In the genomic region with DNA sequence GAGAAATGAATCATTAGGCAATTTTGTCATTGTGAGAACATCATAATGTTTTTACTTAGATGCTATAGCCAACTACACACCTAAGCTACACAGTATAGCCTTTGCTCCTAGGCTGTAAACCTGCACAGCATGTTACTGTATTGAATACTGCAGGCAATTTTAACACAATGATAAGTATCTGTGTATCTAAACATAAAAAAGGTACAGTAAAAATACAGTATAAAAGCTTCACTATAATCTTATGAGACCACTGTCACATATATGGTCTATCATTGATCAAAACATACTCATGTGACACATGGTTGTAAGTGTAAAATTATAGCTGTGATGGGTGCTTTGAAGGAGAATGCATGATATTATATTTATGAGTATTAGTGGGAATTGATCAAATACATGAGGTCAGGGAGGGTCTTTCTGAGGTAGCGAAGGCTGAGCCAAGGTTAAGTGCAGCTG, we compare ENCODE assay signal across 16 cellular contexts. TPM values are rescaled to one million over a fixed set of nuclear protein-coding genes. Genes with fewer than 3 reads are reported as not detected.
"Had no signal": no experiment of that assay in that cellular context is flagged by ENCODE, and none has a peak within 500 bp of the region (broad histone marks: within the 10 kb centered on the region; RNA-seq: fewer than 3 reads in every experiment).

No MANE protein-coding gene starts in this region.

- H3K4me1 Mint-ChIP-seq: activated CD8-positive, alpha-beta memory T cell treated with anti-CD3 and anti-CD28 coated beads, Interleukin-2, amount 10 ng/mL, durations not matched to agents 7 days and 5 days; activated naive CD8-positive, alpha-beta T cell treated with anti-CD3 and anti-CD28 coated beads for 36 hours; neural crest cell had no signal

- ATAC-seq: activated CD8-positive, alpha-beta memory T cell treated with anti-CD3 and anti-CD28 coated beads, Interleukin-2, amount 10 ng/mL, durations not matched to agents 7 days and 5 days; foreskin keratinocyte; left cardiac atrium had no signal

- H3K27me3 Mint-ChIP-seq: activated naive CD8-positive, alpha-beta T cell treated with anti-CD3 and anti-CD28 coated beads for 36 hours; activated T-cell treated with anti-CD3 and anti-CD28 coated beads, Interleukin-2, amount 50 U/mL, for 24 hours had no signal

- H3K9me3 Mint-ChIP-seq: activated naive CD8-positive, alpha-beta T cell treated with anti-CD3 and anti-CD28 coated beads for 36 hours; activated T-cell treated with anti-CD3 and anti-CD28 coated beads, Interleukin-2, amount 50 U/mL, for 24 hours; neural crest cell had no signal

- H3K4me3 Mint-ChIP-seq: activated CD8-positive, alpha-beta memory T cell treated with anti-CD3 and anti-CD28 coated beads, Interleukin-2, amount 10 ng/mL, durations not matched to agents 7 days and 5 days; activated naive CD8-positive, alpha-beta T cell treated with anti-CD3 and anti-CD28 coated beads for 36 hours; activated T-cell treated with anti-CD3 and anti-CD28 coated beads, Interleukin-2, amount 50 U/mL, for 24 hours; neural crest cell had no signal

- H3K4me3 ChIP-seq: spleen had no signal

- H3K36me3 ChIP-seq: spleen had no signal

- H3K27me3 ChIP-seq: foreskin keratinocyte, spleen had no signal

- H3K4me1 ChIP-seq: foreskin keratinocyte, spleen had no signal

- DNase-seq: activated CD4-positive, alpha-beta T cell treated with anti-CD3 and anti-CD28 coated beads for 1 hour; activated CD4-positive, alpha-beta T cell treated with anti-CD3 and anti-CD28 coated beads, Interleukin-2, amount 50 U/mL, for 48 hours; activated CD8-positive, alpha-beta memory T cell treated with anti-CD3 and anti-CD28 coated beads, Interleukin-2, amount 10 ng/mL, durations not matched to agents 7 days and 5 days; activated gamma-delta T cell treated with Interleukin-2 at 50 U/mL for 16 hours; activated naive CD8-positive, alpha-beta T cell treated with anti-CD3 and anti-CD28 coated beads for 36 hours; activated T-cell treated with anti-CD3 and anti-CD28 coated beads, Interleukin-2, amount 50 U/mL, for 24 hours; left cardiac atrium; mesendoderm; spleen; stimulated activated CD4-positive, alpha-beta T cell treated with anti-CD3 and anti-CD28 coated beads, Interleukin-1b, Interleukin-23, amount 100 ng/mL, for 48 hours; stimulated activated naive CD4-positive, alpha-beta T cell; substantia nigra; SW 1271; trophoblast cell had no signal

- H3K9me3 ChIP-seq: spleen had no signal

- H3K36me3 Mint-ChIP-seq: activated CD8-positive, alpha-beta memory T cell treated with anti-CD3 and anti-CD28 coated beads, Interleukin-2, amount 10 ng/mL, durations not matched to agents 7 days and 5 days; activated naive CD8-positive, alpha-beta T cell treated with anti-CD3 and anti-CD28 coated beads for 36 hours had no signal

- H3K27ac ChIP-seq: foreskin keratinocyte, spleen had no signal

- H3K27ac Mint-ChIP-seq: activated CD8-positive, alpha-beta memory T cell treated with anti-CD3 and anti-CD28 coated beads, Interleukin-2, amount 10 ng/mL, durations not matched to agents 7 days and 5 days; activated naive CD8-positive, alpha-beta T cell treated with anti-CD3 and anti-CD28 coated beads for 36 hours; activated T-cell treated with anti-CD3 and anti-CD28 coated beads, Interleukin-2, amount 50 U/mL, for 24 hours had no signal

RNA-seq across cellular contexts. Expression of gene CCN2, which starts 29.2 kb away (rescaled TPM):
- total RNA-seq: activated CD8-positive, alpha-beta memory T cell treated with anti-CD3 and anti-CD28 coated beads, Interleukin-2, amount 10 ng/mL, durations not matched to agents 7 days and 5 days; activated naive CD8-positive, alpha-beta T cell treated with anti-CD3 and anti-CD28 coated beads for 36 hours had no signal
